Comparison of ENCODE assay signal across 17 cellular contexts in the genomic region with DNA sequence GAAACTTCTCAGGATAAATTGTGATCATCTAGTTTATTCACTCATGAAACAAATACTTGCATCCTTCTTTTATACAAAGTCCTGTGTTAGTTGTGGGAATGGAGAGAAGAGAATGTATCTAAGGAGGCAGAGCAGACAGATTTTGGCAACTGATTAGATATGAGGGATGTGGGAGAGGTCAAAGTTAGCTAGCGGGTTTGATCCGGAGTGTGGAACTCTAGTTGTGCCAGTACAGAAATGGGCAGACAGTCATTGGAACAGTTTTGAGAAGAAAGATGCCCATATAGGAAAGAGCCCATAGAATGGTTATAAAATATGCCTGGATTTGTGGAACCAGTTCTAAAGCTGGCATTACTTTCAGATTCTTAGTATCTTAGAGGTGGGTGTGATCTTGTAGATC.
"Had no signal": no experiment of that assay in that cellular context is flagged by ENCODE, and none has a peak within 500 bp of the region (broad histone marks: within the 10 kb centered on the region; RNA-seq: fewer than 3 reads in every experiment).

No MANE protein-coding gene starts in this region.

- H3K9ac ChIP-seq: parathyroid adenoma had no signal

- H3K4me3 ChIP-seq: body of pancreas, esophagus muscularis mucosa, left lung, stomach, vagina had no signal

- H3K27ac Mint-ChIP-seq: activated CD4-positive, alpha-beta T cell treated with anti-CD3 and anti-CD28 coated beads, Interleukin-2, amount 10 ng/mL, durations not matched to agents 7 days and 5 days; activated T-helper 2 cell treated with anti-CD3 and anti-CD28 coated beads, Interferon-gamma antibody, Interleukin-2, Interleukin-4, amounts not matched to agents 10 μg/mL and 5 μg/mL and 100 μg/mL, durations not matched to agents 14 hours and 24 hours and 36 hours had no signal

- H3K9me3 ChIP-seq: body of pancreas, esophagus muscularis mucosa, left lung, stomach, vagina had no signal

- DNase-seq: activated CD4-positive, alpha-beta T cell treated with anti-CD3 and anti-CD28 coated beads, Interleukin-2, amount 10 ng/mL, durations not matched to agents 7 days and 5 days; activated CD4-positive, CD25-positive, alpha-beta regulatory T cell; activated naive CD4-positive, alpha-beta T cell treated with anti-CD3 and anti-CD28 coated beads, Interleukin-2, amount 50 U/mL, for 16 hours; activated T-cell treated with anti-CD3 and anti-CD28 coated beads for 4 hours; body of pancreas; dermis blood vessel endothelial cell; head of caudate nucleus; islet precursor cell; left lung; mesendoderm; stimulated activated CD4-positive, alpha-beta T cell treated with anti-CD3 and anti-CD28 coated beads, Interleukin-4, amount 100 ng/mL, for 4 hours; stomach; T-helper 2 cell had no signal

- H3K27me3 Mint-ChIP-seq: activated CD4-positive, alpha-beta T cell treated with anti-CD3 and anti-CD28 coated beads, Interleukin-2, amount 10 ng/mL, durations not matched to agents 7 days and 5 days had no signal

- H3K27ac ChIP-seq: esophagus muscularis mucosa, parathyroid adenoma, vagina had no signal

- H2AFZ ChIP-seq: parathyroid adenoma had no signal

- H3K36me3 ChIP-seq: esophagus muscularis mucosa, left lung, stomach, vagina had no signal

- H3K9me3 Mint-ChIP-seq: activated CD4-positive, alpha-beta T cell treated with anti-CD3 and anti-CD28 coated beads, Interleukin-2, amount 10 ng/mL, durations not matched to agents 7 days and 5 days; activated T-helper 2 cell treated with anti-CD3 and anti-CD28 coated beads, Interferon-gamma antibody, Interleukin-2, Interleukin-4, amounts not matched to agents 10 μg/mL and 5 μg/mL and 100 μg/mL, durations not matched to agents 14 hours and 24 hours and 36 hours had no signal

- H3K4me3 Mint-ChIP-seq: activated CD4-positive, alpha-beta T cell treated with anti-CD3 and anti-CD28 coated beads, Interleukin-2, amount 10 ng/mL, durations not matched to agents 7 days and 5 days had no signal

- H3K27me3 ChIP-seq: body of pancreas, esophagus muscularis mucosa, left lung, stomach, vagina had no signal
